Comparison of ENCODE assay signal across 2 cellular contexts in the genomic region with DNA sequence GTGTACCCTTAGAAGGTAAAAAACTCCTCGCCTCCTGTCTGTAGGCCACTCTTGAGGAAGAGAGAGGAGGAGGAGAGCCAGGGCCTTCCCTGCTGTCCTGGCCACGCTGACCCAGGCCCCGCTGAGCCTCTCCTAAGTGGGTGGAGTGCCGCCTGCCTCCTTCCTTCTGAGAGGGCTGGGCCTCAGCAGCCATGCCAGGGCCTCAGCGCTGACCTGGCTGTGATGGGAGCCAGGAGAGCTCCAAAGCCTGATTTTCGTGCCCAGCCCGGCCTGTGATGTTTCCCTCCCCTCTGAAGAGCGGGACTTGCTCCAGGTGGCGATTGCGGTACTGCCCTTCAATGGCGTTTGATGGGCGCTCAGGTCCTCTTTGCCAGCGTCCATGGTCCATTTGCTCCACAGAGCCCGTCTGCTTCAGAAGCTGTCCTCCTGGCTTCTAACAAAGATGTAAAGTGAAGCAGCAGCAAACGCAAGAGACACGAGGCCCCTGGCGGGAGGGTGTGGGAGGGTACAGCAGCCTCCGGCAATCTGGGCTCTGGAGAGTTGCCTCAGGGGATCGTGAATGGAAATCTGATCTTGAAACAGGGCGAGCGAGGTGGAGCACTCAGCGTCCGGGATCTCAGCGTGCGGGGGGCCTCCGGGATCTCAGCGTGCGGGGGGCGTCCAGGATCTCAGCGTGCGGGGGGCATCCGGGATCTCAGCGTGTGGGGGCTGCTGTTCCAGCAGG.
TF ChIP-seq lines count a peak whose summit lies in the region.

No MANE protein-coding gene starts in this region.

TF ChIP-seq in K562, 482 proteins besides CTCF, POLR2A, EP300 and RAD21 (continued from another document):
- TF ChIP-seq, protein P1, sequence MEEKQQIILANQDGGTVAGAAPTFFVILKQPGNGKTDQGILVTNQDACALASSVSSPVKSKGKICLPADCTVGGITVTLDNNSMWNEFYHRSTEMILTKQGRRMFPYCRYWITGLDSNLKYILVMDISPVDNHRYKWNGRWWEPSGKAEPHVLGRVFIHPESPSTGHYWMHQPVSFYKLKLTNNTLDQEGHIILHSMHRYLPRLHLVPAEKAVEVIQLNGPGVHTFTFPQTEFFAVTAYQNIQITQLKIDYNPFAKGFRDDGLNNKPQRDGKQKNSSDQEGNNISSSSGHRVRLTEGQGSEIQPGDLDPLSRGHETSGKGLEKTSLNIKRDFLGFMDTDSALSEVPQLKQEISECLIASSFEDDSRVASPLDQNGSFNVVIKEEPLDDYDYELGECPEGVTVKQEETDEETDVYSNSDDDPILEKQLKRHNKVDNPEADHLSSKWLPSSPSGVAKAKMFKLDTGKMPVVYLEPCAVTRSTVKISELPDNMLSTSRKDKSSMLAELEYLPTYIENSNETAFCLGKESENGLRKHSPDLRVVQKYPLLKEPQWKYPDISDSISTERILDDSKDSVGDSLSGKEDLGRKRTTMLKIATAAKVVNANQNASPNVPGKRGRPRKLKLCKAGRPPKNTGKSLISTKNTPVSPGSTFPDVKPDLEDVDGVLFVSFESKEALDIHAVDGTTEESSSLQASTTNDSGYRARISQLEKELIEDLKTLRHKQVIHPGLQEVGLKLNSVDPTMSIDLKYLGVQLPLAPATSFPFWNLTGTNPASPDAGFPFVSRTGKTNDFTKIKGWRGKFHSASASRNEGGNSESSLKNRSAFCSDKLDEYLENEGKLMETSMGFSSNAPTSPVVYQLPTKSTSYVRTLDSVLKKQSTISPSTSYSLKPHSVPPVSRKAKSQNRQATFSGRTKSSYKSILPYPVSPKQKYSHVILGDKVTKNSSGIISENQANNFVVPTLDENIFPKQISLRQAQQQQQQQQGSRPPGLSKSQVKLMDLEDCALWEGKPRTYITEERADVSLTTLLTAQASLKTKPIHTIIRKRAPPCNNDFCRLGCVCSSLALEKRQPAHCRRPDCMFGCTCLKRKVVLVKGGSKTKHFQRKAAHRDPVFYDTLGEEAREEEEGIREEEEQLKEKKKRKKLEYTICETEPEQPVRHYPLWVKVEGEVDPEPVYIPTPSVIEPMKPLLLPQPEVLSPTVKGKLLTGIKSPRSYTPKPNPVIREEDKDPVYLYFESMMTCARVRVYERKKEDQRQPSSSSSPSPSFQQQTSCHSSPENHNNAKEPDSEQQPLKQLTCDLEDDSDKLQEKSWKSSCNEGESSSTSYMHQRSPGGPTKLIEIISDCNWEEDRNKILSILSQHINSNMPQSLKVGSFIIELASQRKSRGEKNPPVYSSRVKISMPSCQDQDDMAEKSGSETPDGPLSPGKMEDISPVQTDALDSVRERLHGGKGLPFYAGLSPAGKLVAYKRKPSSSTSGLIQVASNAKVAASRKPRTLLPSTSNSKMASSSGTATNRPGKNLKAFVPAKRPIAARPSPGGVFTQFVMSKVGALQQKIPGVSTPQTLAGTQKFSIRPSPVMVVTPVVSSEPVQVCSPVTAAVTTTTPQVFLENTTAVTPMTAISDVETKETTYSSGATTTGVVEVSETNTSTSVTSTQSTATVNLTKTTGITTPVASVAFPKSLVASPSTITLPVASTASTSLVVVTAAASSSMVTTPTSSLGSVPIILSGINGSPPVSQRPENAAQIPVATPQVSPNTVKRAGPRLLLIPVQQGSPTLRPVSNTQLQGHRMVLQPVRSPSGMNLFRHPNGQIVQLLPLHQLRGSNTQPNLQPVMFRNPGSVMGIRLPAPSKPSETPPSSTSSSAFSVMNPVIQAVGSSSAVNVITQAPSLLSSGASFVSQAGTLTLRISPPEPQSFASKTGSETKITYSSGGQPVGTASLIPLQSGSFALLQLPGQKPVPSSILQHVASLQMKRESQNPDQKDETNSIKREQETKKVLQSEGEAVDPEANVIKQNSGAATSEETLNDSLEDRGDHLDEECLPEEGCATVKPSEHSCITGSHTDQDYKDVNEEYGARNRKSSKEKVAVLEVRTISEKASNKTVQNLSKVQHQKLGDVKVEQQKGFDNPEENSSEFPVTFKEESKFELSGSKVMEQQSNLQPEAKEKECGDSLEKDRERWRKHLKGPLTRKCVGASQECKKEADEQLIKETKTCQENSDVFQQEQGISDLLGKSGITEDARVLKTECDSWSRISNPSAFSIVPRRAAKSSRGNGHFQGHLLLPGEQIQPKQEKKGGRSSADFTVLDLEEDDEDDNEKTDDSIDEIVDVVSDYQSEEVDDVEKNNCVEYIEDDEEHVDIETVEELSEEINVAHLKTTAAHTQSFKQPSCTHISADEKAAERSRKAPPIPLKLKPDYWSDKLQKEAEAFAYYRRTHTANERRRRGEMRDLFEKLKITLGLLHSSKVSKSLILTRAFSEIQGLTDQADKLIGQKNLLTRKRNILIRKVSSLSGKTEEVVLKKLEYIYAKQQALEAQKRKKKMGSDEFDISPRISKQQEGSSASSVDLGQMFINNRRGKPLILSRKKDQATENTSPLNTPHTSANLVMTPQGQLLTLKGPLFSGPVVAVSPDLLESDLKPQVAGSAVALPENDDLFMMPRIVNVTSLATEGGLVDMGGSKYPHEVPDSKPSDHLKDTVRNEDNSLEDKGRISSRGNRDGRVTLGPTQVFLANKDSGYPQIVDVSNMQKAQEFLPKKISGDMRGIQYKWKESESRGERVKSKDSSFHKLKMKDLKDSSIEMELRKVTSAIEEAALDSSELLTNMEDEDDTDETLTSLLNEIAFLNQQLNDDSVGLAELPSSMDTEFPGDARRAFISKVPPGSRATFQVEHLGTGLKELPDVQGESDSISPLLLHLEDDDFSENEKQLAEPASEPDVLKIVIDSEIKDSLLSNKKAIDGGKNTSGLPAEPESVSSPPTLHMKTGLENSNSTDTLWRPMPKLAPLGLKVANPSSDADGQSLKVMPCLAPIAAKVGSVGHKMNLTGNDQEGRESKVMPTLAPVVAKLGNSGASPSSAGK (IDR thresholded peaks at IDR 0.05), result no peak

TF ChIP-seq in SK-N-SH treated with all-trans-retinoic acid at 6 μM for 48 hours, 23 proteins besides CTCF, POLR2A, EP300 and RAD21 (continued from another document):
- TF ChIP-seq, protein P2, sequence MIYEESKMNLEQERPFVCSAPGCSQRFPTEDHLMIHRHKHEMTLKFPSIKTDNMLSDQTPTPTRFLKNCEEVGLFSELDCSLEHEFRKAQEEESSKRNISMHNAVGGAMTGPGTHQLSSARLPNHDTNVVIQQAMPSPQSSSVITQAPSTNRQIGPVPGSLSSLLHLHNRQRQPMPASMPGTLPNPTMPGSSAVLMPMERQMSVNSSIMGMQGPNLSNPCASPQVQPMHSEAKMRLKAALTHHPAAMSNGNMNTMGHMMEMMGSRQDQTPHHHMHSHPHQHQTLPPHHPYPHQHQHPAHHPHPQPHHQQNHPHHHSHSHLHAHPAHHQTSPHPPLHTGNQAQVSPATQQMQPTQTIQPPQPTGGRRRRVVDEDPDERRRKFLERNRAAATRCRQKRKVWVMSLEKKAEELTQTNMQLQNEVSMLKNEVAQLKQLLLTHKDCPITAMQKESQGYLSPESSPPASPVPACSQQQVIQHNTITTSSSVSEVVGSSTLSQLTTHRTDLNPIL (CRISPR knock-in tag; IDR thresholded peaks at IDR 0.05; ENCODE audit: low read depth), result no peak
- TF ChIP-seq, protein P3, sequence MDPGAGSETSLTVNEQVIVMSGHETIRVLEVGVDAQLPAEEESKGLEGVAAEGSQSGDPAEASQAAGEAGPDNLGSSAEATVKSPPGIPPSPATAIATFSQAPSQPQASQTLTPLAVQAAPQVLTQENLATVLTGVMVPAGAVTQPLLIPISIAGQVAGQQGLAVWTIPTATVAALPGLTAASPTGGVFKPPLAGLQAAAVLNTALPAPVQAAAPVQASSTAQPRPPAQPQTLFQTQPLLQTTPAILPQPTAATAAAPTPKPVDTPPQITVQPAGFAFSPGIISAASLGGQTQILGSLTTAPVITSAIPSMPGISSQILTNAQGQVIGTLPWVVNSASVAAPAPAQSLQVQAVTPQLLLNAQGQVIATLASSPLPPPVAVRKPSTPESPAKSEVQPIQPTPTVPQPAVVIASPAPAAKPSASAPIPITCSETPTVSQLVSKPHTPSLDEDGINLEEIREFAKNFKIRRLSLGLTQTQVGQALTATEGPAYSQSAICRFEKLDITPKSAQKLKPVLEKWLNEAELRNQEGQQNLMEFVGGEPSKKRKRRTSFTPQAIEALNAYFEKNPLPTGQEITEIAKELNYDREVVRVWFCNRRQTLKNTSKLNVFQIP (CRISPR knock-in tag; IDR thresholded peaks at IDR 0.05; ENCODE audit: borderline replicate concordance, low read depth), result no peak
- TF ChIP-seq ZFP3 (CRISPR knock-in tag; IDR thresholded peaks at IDR 0.05) (no peak), ZNF70 (CRISPR knock-in tag; IDR thresholded peaks at IDR 0.05) (no peak), ZFP30 (CRISPR knock-in tag; IDR thresholded peaks at IDR 0.05) (no peak), GLIS3 (CRISPR knock-in tag; IDR thresholded peaks at IDR 0.05) (no peak), OSR1 (CRISPR knock-in tag; IDR thresholded peaks at IDR 0.05) (no peak), TOX (CRISPR knock-in tag; IDR thresholded peaks at IDR 0.05; ENCODE audit: borderline replicate concordance) (no peak)
